Comparison of ENCODE assay signal across 20 cellular contexts in genomic region chr6:165825416-165825815, GRCh38.
DNase-seq lines count a peak whose midpoint lies in the region; ATAC-seq, FAIRE-seq and TF ChIP-seq lines count a peak whose summit lies in the region.
"Had no signal": no experiment of that assay in that cellular context is flagged by ENCODE, and none has a peak within 500 bp of the region (broad histone marks: within the 10 kb centered on the region; RNA-seq: fewer than 3 reads in every experiment).

No MANE protein-coding gene starts in this region.

- H3K9me3 ChIP-seq in H1 (ENCODE audit: insufficient read depth in 2 of 2, low read depth in 1 of 2, low read length in 1 of 2) (no peaks in the 10 kb centered on the region), neural progenitor cell (ENCODE audit: low read depth) (no peaks in the 10 kb centered on the region)
- H3K9me3 ChIP-seq: A549 had no signal

- H3F3A ChIP-seq in neural progenitor cell (ENCODE audit: low read depth), result no peaks in the 10 kb centered on the region

- H3K14ac ChIP-seq in H1 (ENCODE audit: insufficient read length), result no peak overlapping the region

- POLR2A ChIA-PET in H1 (lab: Charles Lee; ENCODE audit: partially characterized antibody), result no interaction called here

- H3K4me2 ChIP-seq in H1 (ENCODE audit: insufficient read depth in 1 of 2, low read depth in 2 of 2, low read length in 2 of 2), result no peak overlapping the region
- no peak overlapping the region for H3K4me2 ChIP-seq in neural progenitor cell
- H3K4me2 ChIP-seq: A549 had no signal

- no peak overlapping the region for H3K56ac ChIP-seq in H1 (replicated peaks; ENCODE audit: insufficient read length, low read depth, low read length)

- H3K27me3 ChIP-seq in H1 (replicated peaks in 1 of 4; ENCODE audit: control insufficient read depth in 3 of 4, extremely low read depth in 1 of 4, insufficient read depth in 3 of 4, low read length in 3 of 4) (no peaks in the 10 kb centered on the region), neural progenitor cell (no peaks in the 10 kb centered on the region)

- H3K79me2 ChIP-seq in H1 (ENCODE audit: control insufficient read depth in 1 of 2, insufficient read depth in 2 of 2, low read length in 2 of 2) (no peaks in the 10 kb centered on the region), neural progenitor cell (ENCODE audit: low read depth) (no peaks in the 10 kb centered on the region)

- no peak overlapping the region for H2BK20ac ChIP-seq in H1 (ENCODE audit: low read length)

- H2AFZ ChIP-seq in H1 (ENCODE audit: low read length) (0 out of 2 replicates have a peak overlapping the region, but pooled peaks have one; percentile 20), neural progenitor cell (replicated peaks) (no peak overlapping the region)

- no peak overlapping the region for H4K91ac ChIP-seq in H1 (replicated peaks; ENCODE audit: insufficient read length, low read length)

- H3K4me1 ChIP-seq in H1 (replicated peaks in 1 of 4; ENCODE audit: control insufficient read depth in 3 of 4, insufficient read depth in 4 of 4, low read length in 3 of 4) (peaks cover 0 to 8% (median 3%) of the 10 kb centered on the region in 4 experiments; a peak in 3 of 7 replicates), neural progenitor cell (peaks cover 9% of the 10 kb centered on the region)

- TF ChIP-seq EP300 in H1 (IDR thresholded peaks at IDR 0.05; ENCODE audit: borderline replicate concordance in 1 of 2, low read depth in 2 of 2, low read length in 2 of 2), result no peak

- no peak overlapping the region for H3K4me3 ChIP-seq in H1 (ENCODE audit: extremely low read depth in 1 of 4, insufficient read depth in 2 of 4, low read depth in 3 of 4, low read length in 4 of 4)
- no peak overlapping the region for H3K4me3 ChIP-seq in neural progenitor cell
- H3K4me3 ChIP-seq: A549, K562 had no signal

- ATAC-seq in GM21526 (IDR thresholded peaks at IDR 0.05; ENCODE audit: low FRiP score, unreplicated experiment), result no peak
- ATAC-seq: A549, K562 had no signal

- no peak overlapping the region for H2BK12ac ChIP-seq in H1 (ENCODE audit: low read depth, low read length)

- H3K23ac ChIP-seq in H1 (ENCODE audit: insufficient read length), result no peak overlapping the region

- no peak for TF ChIP-seq RAD21 in H1 (IDR thresholded peaks at IDR 0.05 in 1 of 2, conservative IDR thresholded peaks at IDR 0.05 in 1 of 2; ENCODE audit: low read depth in 2 of 2, low read length in 2 of 2)

- CTCF ChIA-PET in H1 (lab: Charles Lee; ENCODE audit: partially characterized antibody), result no interaction called here

- H3K4ac ChIP-seq in H1 (replicated peaks; ENCODE audit: insufficient read length, low read depth, low read length), result no peak overlapping the region

- H4K5ac ChIP-seq in H1 (ENCODE audit: insufficient read length, low read depth, low read length), result no peak overlapping the region

- no peak for TF ChIP-seq CTCF in H1 (IDR thresholded peaks at IDR 0.05; ENCODE audit: control extremely low read depth in 1 of 3, insufficient read depth in 1 of 3, low read depth in 1 of 3, low read length in 3 of 3)
- no peak for TF ChIP-seq CTCF in neural progenitor cell (IDR thresholded peaks at IDR 0.05)

- no peak overlapping the region for H2AK5ac ChIP-seq in H1 (ENCODE audit: low read depth, low read length)

- H4K8ac ChIP-seq in H1 (ENCODE audit: extremely low read depth, insufficient read depth, low read length), result no peak overlapping the region

- TF ChIP-seq POLR2A in H1 (IDR thresholded peaks at IDR 0.05; ENCODE audit: control extremely low read depth in 1 of 2, low read depth in 2 of 2, low read length in 2 of 2), result no peak

- H3K18ac ChIP-seq in H1 (ENCODE audit: extremely low read depth, low read length), result no peak overlapping the region

- H3K9ac ChIP-seq in H1 (replicated peaks in 1 of 4; ENCODE audit: extremely low read depth in 1 of 4, low read depth in 3 of 4, low read length in 3 of 4), result no peak overlapping the region
- no peak overlapping the region for H3K9ac ChIP-seq in neural progenitor cell

- H3K9me3 Mint-ChIP-seq in neural progenitor cell, result peaks cover 14% of the 10 kb centered on the region
- H3K9me3 Mint-ChIP-seq: CD4-positive, alpha-beta T cell had no signal

- no peak overlapping the region for H2BK120ac ChIP-seq in H1 (replicated peaks; ENCODE audit: low read depth, low read length)

- FAIRE-seq in H1 (lab: Jason Lieb, UNC), result no peak
- FAIRE-seq: A549, H54, K562 had no signal

- H3K27me3 Mint-ChIP-seq in neural progenitor cell (ENCODE audit: insufficient read depth, low read depth), result peaks cover 8% of the 10 kb centered on the region

- intact Hi-C loops in posterior vena cava (cut with DNase I), result no loop called here

- H3K36me3 Mint-ChIP-seq in neural progenitor cell, result no peaks in the 10 kb centered on the region

- no peaks in the 10 kb centered on the region for H3K36me3 ChIP-seq in H1 (ENCODE audit: control insufficient read depth in 2 of 4, insufficient read depth in 4 of 4, low read length in 3 of 4)
- H3K36me3 ChIP-seq in neural progenitor cell, result no peaks in the 10 kb centered on the region

- 85% methylated on average over 6 of the region's 6 CpGs; no CpG with 5 or more reads in 1 of the 2 experiments for WGBS in H1 (ENCODE audit: extremely low coverage in 1 of 2, insufficient coverage in 1 of 2, insufficient read length in 1 of 2, insufficient replicate concordance in 2 of 2, low coverage in 1 of 2, low lambda C conversion rate in 2 of 2, missing lambda C conversion rate in 1 of 2), 2 experiments

- H2BK5ac ChIP-seq in H1 (ENCODE audit: low read depth, low read length), result no peak overlapping the region

- no peaks in the 10 kb centered on the region for H3K23me2 ChIP-seq in H1 (ENCODE audit: low read depth, low read length)

- H3K4me1 Mint-ChIP-seq in neural progenitor cell, result peaks cover 12% of the 10 kb centered on the region

- no peak overlapping the region for H3K27ac Mint-ChIP-seq in neural progenitor cell
- H3K27ac Mint-ChIP-seq: CD4-positive, alpha-beta T cell had no signal

- H3K79me1 ChIP-seq in H1 (ENCODE audit: low read depth, low read length), result no peaks in the 10 kb centered on the region

- H3K4me3 Mint-ChIP-seq in neural progenitor cell, result no peak overlapping the region
- H3K4me3 Mint-ChIP-seq: CD4-positive, alpha-beta T cell had no signal

- H2BK15ac ChIP-seq in H1 (ENCODE audit: low read length), result no peak overlapping the region

- H3K27ac ChIP-seq in H1 (ENCODE audit: low read depth, low read length) (no peak overlapping the region), neural progenitor cell (no peak overlapping the region)
- H3K27ac ChIP-seq: 22Rv1, A549, C4-2B, HL-60 had no signal

- DNase-seq in ELF-1 (ENCODE audit: low read depth, low spot score), result peak; percentile 44
- DNase-seq in H1 (ENCODE audit: low read depth in 1 of 2, low spot score in 2 of 2), result no peak
- DNase-seq in neural progenitor cell (ENCODE audit: low spot score), result peak; percentile 62
- DNase-seq in posterior vena cava (ENCODE audit: low spot score), result peak; percentile 66
- no peak for DNase-seq in NK-92 (lab: John Stamatoyannopoulos, UW; ENCODE audit: unreplicated experiment)
- DNase-seq in activated CD4-positive, alpha-beta T cell treated with anti-CD3 and anti-CD28 coated beads, Interleukin-2, amount 50 U/mL, for 4 hours, result no peak
- DNase-seq: AML-193; CD4-positive, alpha-beta T cell; DMS153; DMS79; GF-D8; HCEC 1CT; IMR-90 had no signal

- H4K20me1 ChIP-seq in H1 (replicated peaks in 1 of 2; ENCODE audit: control insufficient read depth in 1 of 2, insufficient read depth in 2 of 2, low read length in 2 of 2) (no peaks in the 10 kb centered on the region), neural progenitor cell (ENCODE audit: low read depth) (no peaks in the 10 kb centered on the region)

TF ChIP-seq in H1, 55 proteins besides CTCF, POLR2A, EP300 and RAD21:
- TF ChIP-seq EZH2 (IDR thresholded peaks at IDR 0.05; ENCODE audit: low read depth, low read length, severe bottlenecking), result no peak
- TF ChIP-seq ATF3 (IDR thresholded peaks at IDR 0.05; ENCODE audit: insufficient read depth, low read depth, low read length), result no peak
- no peak for TF ChIP-seq CREB1 (IDR thresholded peaks at IDR 0.05)
- no peak for TF ChIP-seq KDM1A (IDR thresholded peaks at IDR 0.05; ENCODE audit: borderline replicate concordance, low read length)
- no peak for TF ChIP-seq KDM5A (IDR thresholded peaks at IDR 0.05; ENCODE audit: low read length)
- no peak for TF ChIP-seq NANOG (IDR thresholded peaks at IDR 0.05; ENCODE audit: insufficient read depth, low read depth, low read length, poor library complexity, severe bottlenecking)

Comparison
In these comparisons a context has a peak if more than half of its experiments do, and no peak if none do; other contexts are left out.
1. DNase-seq: peak in ELF-1 (single experiment), neural progenitor cell (single experiment) and posterior vena cava (single experiment); none in H1 (0 of 2), NK-92 (single experiment) and activated CD4-positive, alpha-beta T cell treated with anti-CD3 and anti-CD28 coated beads, Interleukin-2, amount 50 U/mL, for 4 hours (0 of 2).